In the genomic region with DNA sequence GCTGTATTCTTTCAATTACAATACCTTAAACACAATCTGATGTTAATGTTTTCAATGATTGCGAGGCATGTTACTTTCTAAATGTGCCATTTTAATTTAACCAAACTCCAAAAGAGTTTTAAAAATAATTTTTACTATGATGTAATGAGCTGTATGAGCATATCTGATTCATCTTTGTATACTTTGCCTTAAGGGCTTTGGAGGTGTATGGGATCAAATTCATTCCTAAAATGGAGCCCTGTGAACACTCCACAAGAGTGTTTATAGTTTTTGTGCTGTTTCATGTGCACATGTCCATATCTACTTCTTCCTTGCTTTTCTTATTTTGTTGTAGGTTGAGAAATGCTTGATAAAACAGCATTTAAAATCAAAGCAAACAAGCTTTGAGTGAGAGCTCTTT, we compare ENCODE assay signal across 23 cellular contexts.
DNase-seq lines count a peak whose midpoint lies in the region; ATAC-seq and TF ChIP-seq lines count a peak whose summit lies in the region.
"Had no signal": no experiment of that assay in that cellular context is flagged by ENCODE, and none has a peak within 500 bp of the region (broad histone marks: within the 10 kb centered on the region; RNA-seq: fewer than 3 reads in every experiment).

No MANE protein-coding gene starts in this region.

- H3K4me2 ChIP-seq in IMR-90 (ENCODE audit: low read depth, low read length) (no peak overlapping the region), smooth muscle cell (no peak overlapping the region)
- H3K4me2 ChIP-seq: BLaER1 had no signal

- H2BK15ac ChIP-seq in IMR-90 (ENCODE audit: low read depth, low read length): no peak overlapping the region

- H3K9ac ChIP-seq in IMR-90 (ENCODE audit: low read depth, low read length) (no peak overlapping the region), smooth muscle cell (ENCODE audit: low read depth) (no peak overlapping the region)
- H3K9ac ChIP-seq: BLaER1 had no signal

- CTCF ChIA-PET in IMR-90 (lab: Yijun Ruan, JAX): no interaction called here

- H3K79me1 ChIP-seq in IMR-90 (ENCODE audit: low read depth in 1 of 2, low read length in 2 of 2): peaks cover 3 to 9% of the 10 kb centered on the region in 2 experiments; a peak in 2 of 4 replicates

- no peak for TF ChIP-seq POLR2A in IMR-90 (IDR thresholded peaks at IDR 0.05; ENCODE audit: low read depth, low read length)

- no peaks in the 10 kb centered on the region for H3F3A ChIP-seq in smooth muscle cell (ENCODE audit: low read depth)

- H3K9me3 ChIP-seq in IMR-90 (ENCODE audit: control insufficient read depth, insufficient read depth, low read length) (no peaks in the 10 kb centered on the region), RWPE2 (ENCODE audit: severe bottlenecking) (no peaks in the 10 kb centered on the region), smooth muscle cell (replicated peaks; ENCODE audit: low read depth) (no peaks in the 10 kb centered on the region)
- H3K9me3 ChIP-seq: BLaER1, SJCRH30 had no signal

- in situ Hi-C loops in IMR-90 (cut with MboI; ENCODE audit: low sequenced_read_pairs): loop anchor here (25.0 kb wide), 1 partner anchor 630 kb away; no protein-coding TSS in a partner anchor
- in situ Hi-C loops in KBM-7 (cut with MboI; ENCODE audit: low pct_unique_long_range_greater_than_20kb, low sequenced_read_pairs): no loop called here

- BruUV-seq in IMR-90 (replicated peaks; lab: Mats Ljungman, UMichigan): no TSS peak

- H2BK120ac ChIP-seq in IMR-90 (ENCODE audit: low read depth, low read length): no peak overlapping the region

- no peak overlapping the region for H2BK20ac ChIP-seq in IMR-90 (ENCODE audit: low read depth, low read length)

- no peak overlapping the region for H4K91ac ChIP-seq in IMR-90 (ENCODE audit: insufficient read depth, low read depth, low read length)

- no peaks in the 10 kb centered on the region for H4K20me1 ChIP-seq in IMR-90 (ENCODE audit: insufficient read depth, low read length)
- no peaks in the 10 kb centered on the region for H4K20me1 ChIP-seq in smooth muscle cell (ENCODE audit: low read depth)
- H4K20me1 ChIP-seq: BLaER1 had no signal

- no peak overlapping the region for H2AFZ ChIP-seq in IMR-90 (replicated peaks; ENCODE audit: low read length, poor library complexity)
- no peak overlapping the region for H2AFZ ChIP-seq in smooth muscle cell (ENCODE audit: low read depth)

- H4K8ac ChIP-seq in IMR-90 (ENCODE audit: low read depth in 2 of 2, low read length in 2 of 2): no peak overlapping the region

- H3K23ac ChIP-seq in IMR-90 (ENCODE audit: low read depth, low read length): no peak overlapping the region

- no CpG with 5 or more reads among the region's 1 CpG for WGBS in IMR-90 (ENCODE audit: extremely low coverage in 2 of 2, insufficient read length in 1 of 2), 2 experiments
- 100% methylated on average over 1 of the region's 1 CpG for WGBS in smooth muscle cell (ENCODE audit: low lambda C conversion rate)

- H3K56ac ChIP-seq in IMR-90 (ENCODE audit: extremely low read depth, insufficient read depth, low read length): no peak overlapping the region

- H3K27ac ChIP-seq in IMR-90 (ENCODE audit: insufficient read depth, low read length) (no peak overlapping the region), RWPE2 (ENCODE audit: poor library complexity, severe bottlenecking) (no peak overlapping the region), smooth muscle cell (ENCODE audit: low read depth) (no peak overlapping the region)
- H3K27ac ChIP-seq: BLaER1, SJCRH30 had no signal

- dilution Hi-C loops in IMR-90 (cut with HindIII; ENCODE audit: low sequenced_read_pairs, unreplicated experiment): no loop called here

- DNase-seq in EL (peak; percentile 11), IMR-90 (peak; percentile 43), RWPE2 (ENCODE audit: low spot score) (no peak), dedifferentiated amniotic fluid mesenchymal stem cell (ENCODE audit: extremely low spot score) (peak; percentile 28), smooth muscle cell (lab: John Stamatoyannopoulos, UW; ENCODE audit: unreplicated experiment) (no peak), KBM-7 (no peak), NCI-H526 treated with DMSO at 0.1 percent for 48 hours (lab: John Stamatoyannopoulos, UW) (no peak)
- DNase-seq: CD4-positive, alpha-beta T cell; GDM1; KG1; NCI-H1048; NCI-H1417; NCI-H1694; NCI-H2029 treated with DMSO at 0.1 percent for 48 hours; NCI-H2227 treated with DMSO at 0.1 percent for 48 hours; NCI-H69; SJCRH30; T-helper 17 cell had no signal

- TF ChIP-seq CTCF in IMR-90 (conservative IDR thresholded peaks at IDR 0.05; ENCODE audit: low read depth, low read length) (no peak), RWPE2 (IDR thresholded peaks at IDR 0.05; ENCODE audit: poor library complexity, severe bottlenecking) (no peak), smooth muscle cell (IDR thresholded peaks at IDR 0.05; ENCODE audit: borderline replicate concordance, insufficient read depth, poor library complexity, severe bottlenecking) (no peak)

- H3K4me3 ChIP-seq in IMR-90 (ENCODE audit: insufficient read depth, low read depth, low read length): no peak overlapping the region
- H3K4me3 ChIP-seq in RWPE2 (ENCODE audit: severe bottlenecking): no peak overlapping the region
- no peak overlapping the region for H3K4me3 ChIP-seq in smooth muscle cell
- H3K4me3 ChIP-seq: BLaER1, SJCRH30 had no signal

- H4K5ac ChIP-seq in IMR-90 (ENCODE audit: low read depth, low read length): no peak overlapping the region

- POLR2A ChIA-PET in IMR-90 (lab: Charles Lee; ENCODE audit: unreplicated experiment): no interaction called here

- H2BK5ac ChIP-seq in IMR-90 (ENCODE audit: low read depth, low read length, poor library complexity, severe bottlenecking): no peak overlapping the region

- no peak overlapping the region for H3K14ac ChIP-seq in IMR-90 (replicated peaks; ENCODE audit: low read depth, low read length)

- ATAC-seq in IMR-90 (ENCODE audit: low read depth) (peak; percentile 69), RWPE2 (ENCODE audit: low read depth) (peak; percentile 60; the same call in 1 of the 3 replicates), GM18858 (IDR thresholded peaks at IDR 0.05; ENCODE audit: unreplicated experiment) (no peak)
- ATAC-seq: HCT116, Right ventricle myocardium inferior, SK-N-SH treated with all-trans-retinoic acid at 6 μM for 48 hours, T-helper 17 cell had no signal

- H3K36me3 ChIP-seq in IMR-90 (ENCODE audit: control insufficient read depth, insufficient read depth, low read length) (peaks cover 21% of the 10 kb centered on the region), RWPE2 (ENCODE audit: low read depth) (peaks cover 8% of the 10 kb centered on the region), smooth muscle cell (ENCODE audit: low read depth) (no peaks in the 10 kb centered on the region)
- H3K36me3 ChIP-seq: BLaER1, SJCRH30 had no signal

- peaks cover 2% of the 10 kb centered on the region; the same call in 1 of the 2 replicates for H3K4me1 ChIP-seq in IMR-90 (ENCODE audit: control insufficient read depth, insufficient read depth, low read length)
- no peaks in the 10 kb centered on the region for H3K4me1 ChIP-seq in RWPE2 (ENCODE audit: insufficient read depth, poor library complexity, severe bottlenecking)
- no peaks in the 10 kb centered on the region for H3K4me1 ChIP-seq in smooth muscle cell (ENCODE audit: low read depth)

- H3K9me1 ChIP-seq in IMR-90 (ENCODE audit: insufficient read depth, low read length): peaks cover 6% of the 10 kb centered on the region

- TF ChIP-seq RAD21 in IMR-90 (IDR thresholded peaks at IDR 0.05; ENCODE audit: low read length): no peak

- intact Hi-C loops in IMR-90 (cut with micrococcal nuclease): loop anchor here (10.0 kb wide), 2 partner anchors 53 to 183 kb away; no protein-coding TSS in a partner anchor

- no peak overlapping the region for H2AK9ac ChIP-seq in IMR-90 (replicated peaks; ENCODE audit: low read depth, low read length, poor library complexity)

- H3K79me2 ChIP-seq in smooth muscle cell (ENCODE audit: low read depth): no peaks in the 10 kb centered on the region

- H3K18ac ChIP-seq in IMR-90 (ENCODE audit: low read depth, low read length): no peak overlapping the region

- no peak overlapping the region for H3K4ac ChIP-seq in IMR-90 (ENCODE audit: low read depth, low read length)

- H3K27me3 ChIP-seq in IMR-90 (ENCODE audit: control insufficient read depth, insufficient read depth, low read length) (no peaks in the 10 kb centered on the region), RWPE2 (ENCODE audit: insufficient read depth, poor library complexity, severe bottlenecking) (no peaks in the 10 kb centered on the region), smooth muscle cell (ENCODE audit: low read depth) (no peaks in the 10 kb centered on the region)
- H3K27me3 ChIP-seq: BLaER1, SJCRH30 had no signal

- no peak overlapping the region for H2AK5ac ChIP-seq in IMR-90 (ENCODE audit: low read depth, low read length)

TF ChIP-seq in IMR-90, 13 proteins besides CTCF, POLR2A, EP300 and RAD21:
- TF ChIP-seq FOS (IDR thresholded peaks at IDR 0.05; ENCODE audit: low read depth, low read length) (no peak), SMC3 (IDR thresholded peaks at IDR 0.05; ENCODE audit: low read depth, low read length) (no peak), CHD1 (IDR thresholded peaks at IDR 0.05; ENCODE audit: low read depth, low read length) (no peak), MAZ (IDR thresholded peaks at IDR 0.05; ENCODE audit: borderline replicate concordance, low read depth, low read length) (no peak), MXI1 (IDR thresholded peaks at IDR 0.05; ENCODE audit: borderline replicate concordance, low read depth, low read length) (no peak), NFE2L2 (IDR thresholded peaks at IDR 0.05; ENCODE audit: low read depth, low read length) (no peak)
- TF ChIP-seq, protein P1, sequence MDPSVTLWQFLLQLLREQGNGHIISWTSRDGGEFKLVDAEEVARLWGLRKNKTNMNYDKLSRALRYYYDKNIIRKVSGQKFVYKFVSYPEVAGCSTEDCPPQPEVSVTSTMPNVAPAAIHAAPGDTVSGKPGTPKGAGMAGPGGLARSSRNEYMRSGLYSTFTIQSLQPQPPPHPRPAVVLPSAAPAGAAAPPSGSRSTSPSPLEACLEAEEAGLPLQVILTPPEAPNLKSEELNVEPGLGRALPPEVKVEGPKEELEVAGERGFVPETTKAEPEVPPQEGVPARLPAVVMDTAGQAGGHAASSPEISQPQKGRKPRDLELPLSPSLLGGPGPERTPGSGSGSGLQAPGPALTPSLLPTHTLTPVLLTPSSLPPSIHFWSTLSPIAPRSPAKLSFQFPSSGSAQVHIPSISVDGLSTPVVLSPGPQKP (IDR thresholded peaks at IDR 0.05; ENCODE audit: borderline replicate concordance, low read depth, low read length): no peak
- TF ChIP-seq, protein P2, sequence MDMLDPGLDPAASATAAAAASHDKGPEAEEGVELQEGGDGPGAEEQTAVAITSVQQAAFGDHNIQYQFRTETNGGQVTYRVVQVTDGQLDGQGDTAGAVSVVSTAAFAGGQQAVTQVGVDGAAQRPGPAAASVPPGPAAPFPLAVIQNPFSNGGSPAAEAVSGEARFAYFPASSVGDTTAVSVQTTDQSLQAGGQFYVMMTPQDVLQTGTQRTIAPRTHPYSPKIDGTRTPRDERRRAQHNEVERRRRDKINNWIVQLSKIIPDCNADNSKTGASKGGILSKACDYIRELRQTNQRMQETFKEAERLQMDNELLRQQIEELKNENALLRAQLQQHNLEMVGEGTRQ (IDR thresholded peaks at IDR 0.05; ENCODE audit: low read depth, low read length): no peak

Comparison
In these comparisons a context has a peak if more than half of its experiments do, and no peak if none do; other contexts are left out.
1. DNase-seq: peak in EL (single experiment), IMR-90 (single experiment) and dedifferentiated amniotic fluid mesenchymal stem cell (single experiment); none in RWPE2 (single experiment), smooth muscle cell (single experiment), KBM-7 (single experiment) and NCI-H526 treated with DMSO at 0.1 percent for 48 hours (single experiment).